Comparison of ENCODE assay signal across 30 cellular contexts in genomic region chr12:91628656-91629055, GRCh38.
"Had no signal": no experiment of that assay in that cellular context is flagged by ENCODE, and none has a peak within 500 bp of the region (broad histone marks: within the 10 kb centered on the region; RNA-seq: fewer than 3 reads in every experiment).

No MANE protein-coding gene starts in this region.

- H3K4me2 ChIP-seq: hepatocyte had no signal

- ATAC-seq: activated naive CD4-positive, alpha-beta T cell treated with anti-CD3 and anti-CD28 coated beads, Interleukin-2, amount 50 U/mL, for 72 hours; activated T-helper 17 cell treated with anti-CD3 and anti-CD28 coated beads, Interleukin-2, amount 50 U/mL, for 72 hours; effector memory CD8-positive, alpha-beta T cell; esophagus mucosa; left lobe of liver; natural killer cell; stimulated activated naive B cell treated with anti-CD40 and anti-IgM and Interleukin-4, amounts not matched to agents 10 μg/mL and 1 μg/mL and 100 μg/mL, for 72 hours had no signal

- DNase-seq: activated CD4-positive, alpha-beta T cell treated with anti-CD3 and anti-CD28 coated beads, Interleukin-2, amount 50 U/mL, for 4 hours; activated CD4-positive, CD25-positive, alpha-beta regulatory T cell treated with anti-CD3 and anti-CD28 coated beads, Interleukin-2, amount 50 U/mL, for 72 hours; activated CD8-positive, alpha-beta memory T cell treated with anti-CD3 and anti-CD28 coated beads for 24 hours; activated CD8-positive, alpha-beta memory T cell treated with anti-CD3 and anti-CD28 coated beads, Interleukin-2, amount 50 U/mL, for 4 hours; activated T-cell treated with anti-CD3 and anti-CD28 coated beads, Interleukin-2, amount 50 U/mL, for 24 hours; adrenal gland; colonic mucosa; dorsolateral prefrontal cortex; effector memory CD8-positive, alpha-beta T cell; glutamatergic neuron; immature natural killer cell; natural killer cell; retina; sigmoid colon; stimulated activated CD4-positive, alpha-beta T cell treated with anti-CD3 and anti-CD28 coated beads, Interleukin-2, amount 100 ng/mL, for 48 hours; stimulated activated CD8-positive, alpha-beta memory T cell treated with anti-CD3 and anti-CD28 coated beads, Interleukin-4, amount 100 ng/mL, for 48 hours; stimulated activated naive B cell treated with anti-CD40 and anti-IgM and Interleukin-4, amounts not matched to agents 10 μg/mL and 1 μg/mL and 100 μg/mL, for 72 hours; testis; trophoblast cell; uterus had no signal

- H3K79me2 ChIP-seq: hepatocyte had no signal

- H3K4me1 ChIP-seq: ascending aorta, colonic mucosa, sigmoid colon, testis, uterus had no signal

- FAIRE-seq: endothelial cell of umbilical vein, frontal cortex had no signal

- H2AFZ ChIP-seq: hepatocyte had no signal

- H3K9me3 ChIP-seq: adrenal gland, ascending aorta, colonic mucosa, testis, uterus had no signal

- H3K27me3 ChIP-seq: adrenal gland, ascending aorta, colonic mucosa, dorsolateral prefrontal cortex, hepatocyte, sigmoid colon, testis, uterus had no signal

- H3K4me3 ChIP-seq: adrenal gland, ascending aorta, colonic mucosa, dorsolateral prefrontal cortex, hepatocyte, lung, sigmoid colon, testis, uterus had no signal

- H3K27ac ChIP-seq: adrenal gland, ascending aorta, colonic mucosa, dorsolateral prefrontal cortex, hepatocyte, sigmoid colon, testis, uterus, VCaP had no signal

- H3K36me3 ChIP-seq: adrenal gland, ascending aorta, colonic mucosa, sigmoid colon, uterus had no signal
